8 cellular contexts compared by ENCODE assay signal in genomic region chr3:11718582-11719405, GRCh38.
DNase-seq lines count a peak whose midpoint lies in the region; ATAC-seq and TF ChIP-seq lines count a peak whose summit lies in the region.

No MANE protein-coding gene starts in this region.

- intact Hi-C loops in PC-3 (cut with micrococcal nuclease) (loop anchor here (1.0 to 2.0 kb wide), 2 partner anchors 46 to 117 kb away; no protein-coding TSS in a partner anchor), vagina (cut with DNase I) (loop anchor here (10.0 kb wide), 1 partner anchor 64 kb away; no protein-coding TSS in a partner anchor)
- intact Hi-C loops in activated naive CD4-positive, alpha-beta T cell treated with anti-CD3 and anti-CD28 coated beads for 36 hours (cut with micrococcal nuclease): loop anchor here (2.0 to 5.0 kb wide), 5 partner anchors 84 to 766 kb away; partner anchors contain the start of genes TAMM41 and TSEN2

- H3K9me2 ChIP-seq in PC-3 (replicated peaks; ENCODE audit: low read length): no peaks in the 10 kb centered on the region

- no peak for TF ChIP-seq POLR2A in vagina (IDR thresholded peaks at IDR 0.05)

- no peaks in the 10 kb centered on the region for H3K36me3 Mint-ChIP-seq in activated naive CD4-positive, alpha-beta T cell treated with anti-CD3 and anti-CD28 coated beads for 36 hours (ENCODE audit: low read depth)

- CTCF ChIA-PET in AG04449 (lab: Yijun Ruan, JAX): interaction anchor here (1.5 kb wide), 1 partner anchor 20 kb away, joined by 4 read pairs; no protein-coding TSS in a partner anchor
- CTCF ChIA-PET in PC-3 (lab: Charles Lee): no interaction called here
- CTCF ChIA-PET in activated naive CD4-positive, alpha-beta T cell treated with anti-CD3 and anti-CD28 coated beads for 36 hours (lab: Charles Lee): no interaction called here

- H3F3A ChIP-seq in PC-3 (ENCODE audit: low read length, unreplicated experiment): no peaks in the 10 kb centered on the region

- peak overlapping the region; percentile 30 for H3K27ac Mint-ChIP-seq in activated naive CD4-positive, alpha-beta T cell treated with anti-CD3 and anti-CD28 coated beads for 36 hours

- H3K27me3 ChIP-seq in PC-3 (ENCODE audit: low read length) (no peaks in the 10 kb centered on the region), osteoblast (ENCODE audit: insufficient read depth, low read length) (peaks cover 4% of the 10 kb centered on the region), vagina (no peaks in the 10 kb centered on the region)

- H2AFZ ChIP-seq in PC-3 (ENCODE audit: low read length) (peak overlapping the region; percentile 75), osteoblast (ENCODE audit: low read length) (peak overlapping the region; percentile 90)

- BruUV-seq in PC-3 (replicated peaks; lab: Mats Ljungman, UMichigan): no TSS peak

- peaks cover 7% of the 10 kb centered on the region; the same call in 1 of the 2 replicates for H4K20me1 ChIP-seq in PC-3 (ENCODE audit: low read length)
- peaks cover 7% of the 10 kb centered on the region for H4K20me1 ChIP-seq in osteoblast (ENCODE audit: insufficient read depth, low read length)

- H3K4me2 ChIP-seq in PC-3 (ENCODE audit: low read length) (peak overlapping the region; percentile 88), osteoblast (ENCODE audit: insufficient read depth, low read length) (peak overlapping the region; percentile 83)

- H3K4me3 Mint-ChIP-seq in activated naive CD4-positive, alpha-beta T cell treated with anti-CD3 and anti-CD28 coated beads for 36 hours: peak overlapping the region; percentile 88

- peaks cover 26% of the 10 kb centered on the region for H3K4me1 ChIP-seq in PC-3 (ENCODE audit: insufficient read depth, low read length)
- H3K4me1 ChIP-seq in osteoblast (ENCODE audit: insufficient read depth, low read length): peaks cover 16% of the 10 kb centered on the region
- peaks cover 42% of the 10 kb centered on the region for H3K4me1 ChIP-seq in vagina

- peak overlapping the region; percentile 22 for H3K27ac ChIP-seq in PC-3 (ENCODE audit: low read length)
- peak overlapping the region; percentile 71 for H3K27ac ChIP-seq in osteoblast (ENCODE audit: low read depth, low read length)
- H3K27ac ChIP-seq in vagina: peak overlapping the region; percentile 96

- no peak for DNase-seq in AG04449 (ENCODE audit: low read depth, low spot score)
- DNase-seq in PC-3: peak; percentile 52
- peak; percentile 68 for DNase-seq in activated naive CD4-positive, alpha-beta T cell treated with anti-CD3 and anti-CD28 coated beads for 36 hours
- peak; percentile 29 for DNase-seq in globus pallidus (ENCODE audit: low spot score)
- DNase-seq in osteoblast (ENCODE audit: insufficient read length, low spot score, missing footprints): peak; percentile 95
- no peak for DNase-seq in vagina (ENCODE audit: extremely low spot score in 2 of 2)

- H3K27me3 Mint-ChIP-seq in activated naive CD4-positive, alpha-beta T cell treated with anti-CD3 and anti-CD28 coated beads for 36 hours (ENCODE audit: low read depth): peaks cover 3% of the 10 kb centered on the region

- no peaks in the 10 kb centered on the region for H3K36me3 ChIP-seq in PC-3 (ENCODE audit: low read depth, low read length)
- H3K36me3 ChIP-seq in osteoblast (ENCODE audit: insufficient read depth, low read length): no peaks in the 10 kb centered on the region
- no peaks in the 10 kb centered on the region for H3K36me3 ChIP-seq in vagina

- POLR2A ChIA-PET in AG04449 (lab: Yijun Ruan, JAX) (interaction anchor here (0.8 to 1.0 kb wide), 2 partner anchors 17 to 150 kb away, joined by 3 to 5 read pairs; no protein-coding TSS in a partner anchor), PC-3 (lab: Charles Lee; ENCODE audit: unreplicated experiment) (no interaction called here)

- H3K79me2 ChIP-seq in PC-3 (ENCODE audit: low read length) (peaks cover 51% of the 10 kb centered on the region), osteoblast (ENCODE audit: insufficient read depth, low read length) (peaks cover 27% of the 10 kb centered on the region)

- peak overlapping the region; percentile 69 for H3K9ac ChIP-seq in PC-3 (ENCODE audit: low read length)

- H3K4me1 Mint-ChIP-seq in activated naive CD4-positive, alpha-beta T cell treated with anti-CD3 and anti-CD28 coated beads for 36 hours (ENCODE audit: low read depth): peaks cover 17% of the 10 kb centered on the region

- H3K9me3 Mint-ChIP-seq in activated naive CD4-positive, alpha-beta T cell treated with anti-CD3 and anti-CD28 coated beads for 36 hours: no peaks in the 10 kb centered on the region

- TF ChIP-seq CTCF in AG04449 (IDR thresholded peaks at IDR 0.05; ENCODE audit: insufficient read depth, low read length, missing control alignments) (no peak), PC-3 (conservative IDR thresholded peaks at IDR 0.05; ENCODE audit: low read depth, low read length) (no peak), osteoblast (IDR thresholded peaks at IDR 0.05; ENCODE audit: extremely low read depth, low read depth, low read length) (no peak), vagina (IDR thresholded peaks at IDR 0.05) (no peak)

- H3K4me3 ChIP-seq in AG04449 (ENCODE audit: low read depth, low read length) (peak overlapping the region; percentile 88), PC-3 (ENCODE audit: low read length) (peak overlapping the region; percentile 75), osteoblast (ENCODE audit: insufficient read depth, low read length) (peak overlapping the region; percentile 84), vagina (peak overlapping the region; percentile 67 to 92)

- H3K9me3 ChIP-seq in PC-3 (ENCODE audit: low read length) (no peaks in the 10 kb centered on the region), osteoblast (ENCODE audit: low read depth, low read length) (no peaks in the 10 kb centered on the region), vagina (no peaks in the 10 kb centered on the region)

- ATAC-seq in GM18519 (IDR thresholded peaks at IDR 0.05; ENCODE audit: low FRiP score, unreplicated experiment) (peak; percentile 8), HG03039 (IDR thresholded peaks at IDR 0.05; ENCODE audit: unreplicated experiment) (peak; percentile 16), PC-3 (peak; percentile 20)

Comparison
In these comparisons a context has a peak if more than half of its experiments do, and no peak if none do; other contexts are left out.
1. DNase-seq: peak in PC-3 (single experiment), activated naive CD4-positive, alpha-beta T cell treated with anti-CD3 and anti-CD28 coated beads for 36 hours (single experiment), globus pallidus (single experiment) and osteoblast (single experiment); none in AG04449 (single experiment) and vagina (0 of 2).
2. H3K27ac ChIP-seq: peak in every context shown above with its lines; median percentile 96 in vagina; 71 in osteoblast; 22 in PC-3.
3. Peak in every context shown above with its lines, with median percentiles within 50 percentile points of each other: H3K4me3 ChIP-seq and ATAC-seq.